Comparison of ENCODE assay signal across 7 cellular contexts in the genomic region with DNA sequence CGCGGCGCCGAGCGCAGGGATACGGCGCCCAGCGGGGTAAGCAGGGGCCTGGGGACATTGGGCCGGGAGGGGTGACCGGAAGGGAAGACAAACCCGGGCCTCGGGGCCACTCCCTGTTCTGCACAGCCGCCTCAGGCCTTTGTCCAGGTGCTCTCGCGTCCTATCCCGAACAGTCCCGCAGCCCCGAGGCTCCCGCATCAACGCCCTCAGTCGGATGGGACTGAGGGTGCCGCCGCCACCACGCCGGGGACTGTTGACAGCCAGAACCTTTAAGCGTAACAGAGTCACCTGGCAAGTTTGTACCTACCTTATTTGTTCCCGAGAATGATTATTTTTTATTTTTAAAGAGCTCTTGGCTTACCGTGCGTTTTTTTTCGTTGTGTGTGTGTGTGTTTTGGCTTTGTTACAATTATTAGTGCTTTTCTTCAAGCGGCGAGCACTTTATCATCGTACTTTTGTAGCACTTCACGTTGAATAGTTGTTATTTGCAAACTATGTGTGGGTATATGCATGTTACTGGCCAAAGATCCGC. TPM values are rescaled to one million over a fixed set of nuclear protein-coding genes. Genes with fewer than 3 reads are reported as not detected.
A peak's percentile ranks its signal among the peaks of the same experiment; 100 is the strongest.
DNase-seq lines count a peak whose midpoint lies in the region; ATAC-seq and TF ChIP-seq lines count a peak whose summit lies in the region.

No MANE protein-coding gene starts in this region.

- no peak for TF ChIP-seq EP300 in transverse colon (IDR thresholded peaks at IDR 0.05; ENCODE audit: low read depth)

- WGBS in right lobe of liver (ENCODE audit: insufficient coverage, low coverage, low lambda C conversion rate, missing lambda C conversion rate): 2% methylated on average over 11 of the region's 35 CpGs
- 1 to 2% methylated on average over 8 to 20 of the region's 35 CpGs for WGBS in transverse colon (ENCODE audit: low coverage in 1 of 2), 2 donors

- peak overlapping the region; percentile 85 for H3K4me3 ChIP-seq in brain microvascular endothelial cell (ENCODE audit: low read depth, low read length)
- H3K4me3 ChIP-seq in right lobe of liver: peak overlapping the region; percentile 97 to 99 (median 99)
- peak overlapping the region; percentile 91 to 95 (median 94) for H3K4me3 ChIP-seq in transverse colon

- peak overlapping the region; percentile 96 for H3K27ac ChIP-seq in brain microvascular endothelial cell
- H3K27ac ChIP-seq in right lobe of liver: peak overlapping the region; percentile 97 to 99 (median 98)
- peak overlapping the region; percentile 95 to 98 (median 97) for H3K27ac ChIP-seq in transverse colon

- in situ Hi-C loops in brain microvascular endothelial cell (cut with HindIII; ENCODE audit: low pct_ligation_motif_present, low sequenced_read_pairs): no loop called here
- in situ Hi-C loops in transverse colon (cut with MboI; ENCODE audit: low pct_ligation_motif_present in 1 of 4, low pct_unique_long_range_greater_than_20kb in 1 of 4, low sequenced_read_pairs in 3 of 4): no loop called here

- H3K27me3 ChIP-seq in brain microvascular endothelial cell (replicated peaks): no peaks in the 10 kb centered on the region
- no peaks in the 10 kb centered on the region for H3K27me3 ChIP-seq in right lobe of liver
- no peaks in the 10 kb centered on the region for H3K27me3 ChIP-seq in transverse colon

- H3K36me3 ChIP-seq in brain microvascular endothelial cell (replicated peaks): peaks cover 9% of the 10 kb centered on the region
- peaks cover 0 to 15% (median 0%) of the 10 kb centered on the region in 4 donors for H3K36me3 ChIP-seq in right lobe of liver
- H3K36me3 ChIP-seq in transverse colon: peaks cover 0 to 20% (median 4%) of the 10 kb centered on the region in 4 donors

- ATAC-seq in GM18873 (IDR thresholded peaks at IDR 0.05; ENCODE audit: low FRiP score, unreplicated experiment) (peak; percentile 35), HG02678 (IDR thresholded peaks at IDR 0.05; ENCODE audit: unreplicated experiment) (peak; percentile 24), right lobe of liver (peak; percentile 74 to 79 (median 78))

- H3K4me1 ChIP-seq in right lobe of liver (peaks cover 0 to 36% (median 11%) of the 10 kb centered on the region in 4 donors), transverse colon (peaks cover 17 to 53% (median 39%) of the 10 kb centered on the region in 4 donors)

- DNase-seq in NCI-H345 treated with DMSO at 0.1 percent for 48 hours (lab: John Stamatoyannopoulos, UW; ENCODE audit: unreplicated experiment): peak; percentile 55
- no peak for DNase-seq in brain microvascular endothelial cell
- DNase-seq in right lobe of liver: peak in 2 of 3 donors; percentile 76 to 82
- DNase-seq in transverse colon: peak; percentile 76
- no peak for DNase-seq in GM10266 (ENCODE audit: extremely low spot score)

- TF ChIP-seq CTCF in brain microvascular endothelial cell (IDR thresholded peaks at IDR 0.05; ENCODE audit: low read depth, low read length, missing control alignments) (no peak), right lobe of liver (IDR thresholded peaks at IDR 0.05) (no peak), transverse colon (IDR thresholded peaks at IDR 0.05) (no peak), GM10266 (IDR thresholded peaks at IDR 0.05; ENCODE audit: control insufficient read depth, insufficient read depth, low read depth, missing control alignments) (no peak)

- TF ChIP-seq POLR2A in right lobe of liver (IDR thresholded peaks at IDR 0.05) (no peak), transverse colon (IDR thresholded peaks at IDR 0.05) (no peak)

- H3K9me3 ChIP-seq in right lobe of liver (no peaks in the 10 kb centered on the region), transverse colon (no peaks in the 10 kb centered on the region)

- intact Hi-C loops in right lobe of liver (cut with DNase I) (no loop called here), transverse colon (cut with DNase I; ENCODE audit: low total_unique reads) (no loop called here)

RNA-seq across cellular contexts. Expression of a gene that starts 0.4 kb away (rescaled TPM):
- total RNA-seq in right lobe of liver (10 to 100 TPM in 5 of 6 experiments, 1 to 10 TPM in 1; 7.5 to 17.7 (median 14.9) TPM), transverse colon (10 to 100 TPM in 2 of 4 donors, 1 to 10 TPM in 1, not detected in 1; 1.5 to 17.1 (median 15.2) TPM)

RNA-seq across cellular contexts. Expression of a gene that starts 0.7 kb away (rescaled TPM):
- 10 to 100 TPM in 4 of 6 experiments, 1 to 10 TPM in 2; 6.5 to 11.4 (median 10.9) TPM for total RNA-seq in right lobe of liver
- 10 to 100 TPM; 10.8 to 26.3 (median 23.9) TPM for total RNA-seq in transverse colon

RNA-seq across cellular contexts. Expression of a gene that starts 34.2 kb away (rescaled TPM):
- total RNA-seq in right lobe of liver: 10 to 100 TPM in 2 of 6 experiments, 1 to 10 TPM in 4; 3.8 to 12.1 (median 4.8) TPM
- total RNA-seq in transverse colon: 10 to 100 TPM; 12.2 to 38.2 (median 14.1) TPM

RNA-seq across cellular contexts. Expression of a gene that starts 40.5 kb away (rescaled TPM):
- total RNA-seq in right lobe of liver: 10 to 100 TPM in 2 of 6 experiments, 1 to 10 TPM in 4; 3.6 to 57.1 (median 6.7) TPM
- 1,000 to 10,000 TPM in 3 of 4 donors, 100 to 1,000 TPM in 1; 504 to 5,877 (median 3,263) TPM for total RNA-seq in transverse colon

Comparison
In these comparisons a context has a peak if more than half of its experiments do, and no peak if none do; other contexts are left out.
1. ATAC-seq: peak in every context shown above with its lines; median percentile 78 in right lobe of liver; 35 in GM18873; 24 in HG02678.
2. DNase-seq: peak in NCI-H345 treated with DMSO at 0.1 percent for 48 hours (single experiment), right lobe of liver (2 of 3) and transverse colon (single experiment); none in brain microvascular endothelial cell (single experiment) and GM10266 (single experiment).
3. Peak in every context shown above with its lines, with median percentiles within 50 percentile points of each other: H3K27ac ChIP-seq and H3K4me3 ChIP-seq.